ENCODE assay signal across 1 cellular context in genomic region chr7:131385039-131385605, GRCh38.
TF ChIP-seq lines count a peak whose summit lies in the region.

No MANE protein-coding gene starts in this region.

TF ChIP-seq in WTC11, 78 proteins besides CTCF, POLR2A, EP300 and RAD21 (continued from another document):
- TF ChIP-seq NR3C1 (CRISPR knock-in tag; conservative IDR thresholded peaks at IDR 0.05; ENCODE audit: low read depth) (no peak), AR (CRISPR knock-in tag; IDR thresholded peaks at IDR 0.05) (no peak), NR2C2 (CRISPR knock-in tag; IDR thresholded peaks at IDR 0.05) (no peak), MAX (CRISPR knock-in tag; IDR thresholded peaks at IDR 0.05) (no peak), ZNF425 (CRISPR knock-in tag; conservative IDR thresholded peaks at IDR 0.05) (no peak)
